In genomic region chr16:27231692-27232060, GRCh38 we compare ENCODE assay signal across 1 cellular context.
TF ChIP-seq lines count a peak whose summit lies in the region.

No MANE protein-coding gene starts in this region.

TF ChIP-seq in IMR-90, 13 proteins besides CTCF, POLR2A, EP300 and RAD21:
- TF ChIP-seq, protein P1, sequence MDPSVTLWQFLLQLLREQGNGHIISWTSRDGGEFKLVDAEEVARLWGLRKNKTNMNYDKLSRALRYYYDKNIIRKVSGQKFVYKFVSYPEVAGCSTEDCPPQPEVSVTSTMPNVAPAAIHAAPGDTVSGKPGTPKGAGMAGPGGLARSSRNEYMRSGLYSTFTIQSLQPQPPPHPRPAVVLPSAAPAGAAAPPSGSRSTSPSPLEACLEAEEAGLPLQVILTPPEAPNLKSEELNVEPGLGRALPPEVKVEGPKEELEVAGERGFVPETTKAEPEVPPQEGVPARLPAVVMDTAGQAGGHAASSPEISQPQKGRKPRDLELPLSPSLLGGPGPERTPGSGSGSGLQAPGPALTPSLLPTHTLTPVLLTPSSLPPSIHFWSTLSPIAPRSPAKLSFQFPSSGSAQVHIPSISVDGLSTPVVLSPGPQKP (IDR thresholded peaks at IDR 0.05; ENCODE audit: borderline replicate concordance, low read depth, low read length): no peak
- TF ChIP-seq MXI1 (IDR thresholded peaks at IDR 0.05; ENCODE audit: borderline replicate concordance, low read depth, low read length) (no peak), FOS (IDR thresholded peaks at IDR 0.05; ENCODE audit: low read depth, low read length) (no peak), BHLHE40 (IDR thresholded peaks at IDR 0.05; ENCODE audit: low read depth, low read length) (no peak), RFX5 (IDR thresholded peaks at IDR 0.05; ENCODE audit: low read depth, low read length) (no peak), RCOR1 (IDR thresholded peaks at IDR 0.05; ENCODE audit: insufficient replicate concordance, low read length) (no peak), MAFK (IDR thresholded peaks at IDR 0.05; ENCODE audit: low read depth, low read length) (no peak), CEBPB (IDR thresholded peaks at IDR 0.05; ENCODE audit: low read depth, low read length) (no peak), MAZ (IDR thresholded peaks at IDR 0.05; ENCODE audit: borderline replicate concordance, low read depth, low read length) (no peak), SMC3 (IDR thresholded peaks at IDR 0.05; ENCODE audit: low read depth, low read length) (no peak), CHD1 (IDR thresholded peaks at IDR 0.05; ENCODE audit: low read depth, low read length) (no peak), NFE2L2 (IDR thresholded peaks at IDR 0.05; ENCODE audit: low read depth, low read length) (no peak), USF2 (IDR thresholded peaks at IDR 0.05; ENCODE audit: low read depth, low read length) (no peak)
TF ChIP-seq in IMR-90: peak in this region for 0.
